22 cellular contexts compared by ENCODE assay signal in genomic region chr10:131746785-131747184, GRCh38.
DNase-seq lines count a peak whose midpoint lies in the region; ATAC-seq lines count a peak whose summit lies in the region.
"Had no signal": no experiment of that assay in that cellular context is flagged by ENCODE, and none has a peak within 500 bp of the region (broad histone marks: within the 10 kb centered on the region; RNA-seq: fewer than 3 reads in every experiment).

No MANE protein-coding gene starts in this region.

- H3K27me3 ChIP-seq in BLaER1 (peaks cover 21% of the 10 kb centered on the region; the same call in 1 of the 2 replicates), H7 (ENCODE audit: control insufficient read depth, insufficient read depth, low read length) (no peaks in the 10 kb centered on the region)

- no peaks in the 10 kb centered on the region for H3K36me3 Mint-ChIP-seq in T-cell
- H3K36me3 Mint-ChIP-seq: CD8-positive, alpha-beta memory T cell had no signal

- DNase-seq in H7 (peak; percentile 58), SK-MEL-5 (ENCODE audit: low read depth, low spot score) (peak; percentile 19), left kidney (ENCODE audit: low read depth, low spot score) (peak; percentile 85), ecto neural progenitor cell (ENCODE audit: low spot score) (no peak), HT-29 (ENCODE audit: low spot score) (no peak), T-cell (no peak)
- DNase-seq: C1 segment of cervical spinal cord; CD8-positive, alpha-beta memory T cell; DMS79 treated with DMSO at 0.1 percent for 48 hours; GOT3; HFFc6; MM.1S; NCI-H187; NCI-H226; NCI-H524; PC-3; SIG-M5 had no signal

- POLR2A ChIA-PET in T-cell (lab: Charles Lee) = no interaction called here

- ATAC-seq in HG03095 (IDR thresholded peaks at IDR 0.05; ENCODE audit: unreplicated experiment) = no peak
- ATAC-seq in T-cell (replicated peaks in 1 of 4) = no peak
- ATAC-seq: PC-3 had no signal

- no peaks in the 10 kb centered on the region for H3K36me3 ChIP-seq in BLaER1
- no peaks in the 10 kb centered on the region for H3K36me3 ChIP-seq in H7 (replicated peaks; ENCODE audit: control insufficient read depth, insufficient read depth, low read length)

- in situ Hi-C loops in SK-MEL-5 (cut with HindIII; ENCODE audit: low pct_unique_long_range_greater_than_20kb, low sequenced_read_pairs) = no loop called here

- no peak overlapping the region for H3K4me3 ChIP-seq in BLaER1
- no peak overlapping the region for H3K4me3 ChIP-seq in H7 (ENCODE audit: insufficient read depth, low read depth, low read length)
- H3K4me3 ChIP-seq: A549 had no signal

- H3K4me2 ChIP-seq in BLaER1 = peak overlapping the region; percentile 95
- H3K4me2 ChIP-seq: A549 had no signal

- no peaks in the 10 kb centered on the region for H3K9me3 ChIP-seq in BLaER1
- H3K9me3 ChIP-seq: A549 had no signal

- CTCF ChIA-PET in T-cell (lab: Charles Lee) = no interaction called here

- no peak overlapping the region for H3K9ac ChIP-seq in BLaER1

- H3K4me1 ChIP-seq in BLaER1 = peaks cover 97% of the 10 kb centered on the region
- H3K4me1 ChIP-seq: A549 had no signal

- no peak overlapping the region for H3K27ac Mint-ChIP-seq in T-cell
- H3K27ac Mint-ChIP-seq: CD8-positive, alpha-beta memory T cell; HFFc6; T-helper 1 cell treated with Interleukin-12 subunit alpha and Interleukin-12 subunit beta and Interleukin-4 antibody, amounts not matched to agents 30 μg/mL and 1 μg/mL, for 36 hours had no signal

- H3K4me3 Mint-ChIP-seq in T-cell = no peak overlapping the region
- H3K4me3 Mint-ChIP-seq: HFFc6; T-helper 1 cell treated with Interleukin-12 subunit alpha and Interleukin-12 subunit beta and Interleukin-4 antibody, amounts not matched to agents 30 μg/mL and 1 μg/mL, for 36 hours had no signal

- no peaks in the 10 kb centered on the region for H4K20me1 ChIP-seq in BLaER1

- H3K9me3 Mint-ChIP-seq in T-cell = no peaks in the 10 kb centered on the region
- H3K9me3 Mint-ChIP-seq: T-helper 1 cell treated with Interleukin-12 subunit alpha and Interleukin-12 subunit beta and Interleukin-4 antibody, amounts not matched to agents 30 μg/mL and 1 μg/mL, for 36 hours had no signal

- H3K27me3 Mint-ChIP-seq in T-cell = peaks cover 28 to 32% of the 10 kb centered on the region in 2 donors

- no peak overlapping the region; the same call in 1 of the 2 replicates for H3K27ac ChIP-seq in BLaER1
- H3K27ac ChIP-seq: A549, RWPE1 had no signal

- H3K4me1 Mint-ChIP-seq in T-cell = peaks cover 3 to 8% (median 8%) of the 10 kb centered on the region in 3 donors

Comparison
In these comparisons a context has a peak if more than half of its experiments do, and no peak if none do; other contexts are left out.
1. DNase-seq: peak in H7 (single experiment), SK-MEL-5 (single experiment) and left kidney (single experiment); none in ecto neural progenitor cell (single experiment), HT-29 (single experiment) and T-cell (0 of 34).